ENCODE assay signal across 1 cellular context in the genomic region with DNA sequence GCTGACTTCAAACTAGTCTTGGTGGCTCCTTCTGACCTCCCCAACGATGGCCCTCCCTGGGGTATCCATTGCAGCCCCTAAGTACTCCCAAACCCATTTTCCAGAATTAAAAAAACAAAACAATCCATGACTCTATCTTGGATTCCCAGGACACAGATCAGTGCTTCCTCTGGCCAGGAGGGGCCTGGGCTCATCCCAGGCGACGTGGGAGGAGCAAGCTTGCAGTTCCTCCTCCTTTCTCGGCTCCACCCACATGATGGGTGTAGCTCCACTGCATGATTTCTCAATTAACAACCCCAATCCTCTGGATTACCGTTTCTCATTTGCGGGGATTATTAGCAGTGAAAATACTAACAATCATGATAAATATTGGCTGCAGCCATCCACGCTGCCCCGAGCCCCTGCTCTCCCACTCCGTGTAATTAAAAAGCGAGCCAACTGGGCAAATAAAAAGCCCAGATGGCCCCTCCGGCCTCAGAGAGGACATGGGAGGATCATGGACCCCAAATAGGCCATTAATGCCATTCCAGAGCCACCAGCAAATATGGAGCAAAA.
TF ChIP-seq lines count a peak whose summit lies in the region.

No MANE protein-coding gene starts in this region.

TF ChIP-seq in H1, 55 proteins besides CTCF, POLR2A, EP300 and RAD21:
- TF ChIP-seq SIN3A (conservative IDR thresholded peaks at IDR 0.05 in 1 of 2, IDR thresholded peaks at IDR 0.05 in 1 of 2; ENCODE audit: low read depth in 1 of 2, low read length in 2 of 2) (no peak), NRF1 (IDR thresholded peaks at IDR 0.05; ENCODE audit: low read depth, low read length) (no peak), SIX5 (IDR thresholded peaks at IDR 0.05; ENCODE audit: low read depth, low read length) (no peak), TBP (IDR thresholded peaks at IDR 0.05; ENCODE audit: low read depth, low read length) (no peak), SP2 (IDR thresholded peaks at IDR 0.05; ENCODE audit: low read length) (no peak), CEBPB (IDR thresholded peaks at IDR 0.05; ENCODE audit: low read depth, low read length) (no peak), GTF2F1 (IDR thresholded peaks at IDR 0.05; ENCODE audit: borderline replicate concordance, low read depth, low read length) (no peak), CHD2 (IDR thresholded peaks at IDR 0.05; ENCODE audit: low read length) (no peak), KDM5A (IDR thresholded peaks at IDR 0.05; ENCODE audit: low read length) (no peak)
- TF ChIP-seq, protein P1, sequence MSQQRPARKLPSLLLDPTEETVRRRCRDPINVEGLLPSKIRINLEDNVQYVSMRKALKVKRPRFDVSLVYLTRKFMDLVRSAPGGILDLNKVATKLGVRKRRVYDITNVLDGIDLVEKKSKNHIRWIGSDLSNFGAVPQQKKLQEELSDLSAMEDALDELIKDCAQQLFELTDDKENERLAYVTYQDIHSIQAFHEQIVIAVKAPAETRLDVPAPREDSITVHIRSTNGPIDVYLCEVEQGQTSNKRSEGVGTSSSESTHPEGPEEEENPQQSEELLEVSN (IDR thresholded peaks at IDR 0.05) = no peak
- TF ChIP-seq, protein P2, sequence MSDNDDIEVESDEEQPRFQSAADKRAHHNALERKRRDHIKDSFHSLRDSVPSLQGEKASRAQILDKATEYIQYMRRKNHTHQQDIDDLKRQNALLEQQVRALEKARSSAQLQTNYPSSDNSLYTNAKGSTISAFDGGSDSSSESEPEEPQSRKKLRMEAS (IDR thresholded peaks at IDR 0.05) = no peak
